Comparison of ENCODE assay signal across 13 cellular contexts in the genomic region with DNA sequence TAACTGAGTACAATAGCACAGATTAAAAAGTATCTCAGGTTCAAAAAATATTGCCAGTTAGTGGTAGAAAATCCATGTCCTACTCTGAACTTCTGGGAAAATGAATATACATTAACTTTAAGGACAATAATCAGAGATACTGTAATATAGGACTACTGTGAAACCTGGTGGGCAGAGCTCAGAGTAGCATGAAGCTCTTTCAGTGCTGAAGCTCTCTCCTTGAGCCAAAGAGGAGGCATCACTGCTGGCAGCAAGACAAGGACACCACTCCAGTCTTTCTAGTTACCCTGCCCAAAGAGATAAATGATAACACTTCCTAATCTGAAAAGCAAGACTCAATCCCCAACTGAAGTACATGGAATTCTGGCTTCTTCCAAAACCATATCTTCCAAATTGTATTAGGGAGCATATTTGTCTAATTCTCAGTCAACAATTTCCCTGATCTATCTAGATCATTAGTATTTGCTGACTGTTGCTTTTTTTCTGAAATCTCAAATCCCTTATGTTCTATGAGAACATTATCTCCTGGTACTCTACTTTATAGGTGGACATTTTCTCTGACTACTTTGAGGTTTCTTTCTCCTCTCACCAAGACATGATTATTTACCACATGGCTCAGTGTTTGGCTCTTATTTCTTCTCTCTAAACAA. TPM values are rescaled to one million over a fixed set of nuclear protein-coding genes. Genes with fewer than 3 reads are reported as not detected.
"Had no signal": no experiment of that assay in that cellular context is flagged by ENCODE, and none has a peak within 500 bp of the region (broad histone marks: within the 10 kb centered on the region; RNA-seq: fewer than 3 reads in every experiment).

No MANE protein-coding gene starts in this region.

- H3K4me3 Mint-ChIP-seq: activated CD4-positive, alpha-beta memory T cell treated with anti-CD3 and anti-CD28 coated beads for 36 hours; activated naive CD8-positive, alpha-beta T cell treated with anti-CD3 and anti-CD28 coated beads, Interleukin-2, amount 10 ng/mL, durations not matched to agents 7 days and 5 days had no signal

- H3K9me3 ChIP-seq: right atrium auricular region, upper lobe of left lung had no signal

- H3K27me3 Mint-ChIP-seq: activated naive CD8-positive, alpha-beta T cell treated with anti-CD3 and anti-CD28 coated beads, Interleukin-2, amount 10 ng/mL, durations not matched to agents 7 days and 5 days had no signal

- H3K4me3 ChIP-seq: right atrium auricular region, upper lobe of left lung had no signal

- H3K27ac Mint-ChIP-seq: activated CD4-positive, alpha-beta memory T cell treated with anti-CD3 and anti-CD28 coated beads for 36 hours; activated naive CD8-positive, alpha-beta T cell treated with anti-CD3 and anti-CD28 coated beads, Interleukin-2, amount 10 ng/mL, durations not matched to agents 7 days and 5 days had no signal

- H3K27ac ChIP-seq: right atrium auricular region, upper lobe of left lung had no signal

- H3K27me3 ChIP-seq: right atrium auricular region, upper lobe of left lung had no signal

- H3K9me3 Mint-ChIP-seq: activated CD4-positive, alpha-beta memory T cell treated with anti-CD3 and anti-CD28 coated beads for 36 hours had no signal

- H3K4me1 Mint-ChIP-seq: activated naive CD8-positive, alpha-beta T cell treated with anti-CD3 and anti-CD28 coated beads, Interleukin-2, amount 10 ng/mL, durations not matched to agents 7 days and 5 days had no signal

- H3K36me3 ChIP-seq: right atrium auricular region, upper lobe of left lung had no signal

- DNase-seq: activated CD4-positive, alpha-beta memory T cell treated with anti-CD3 and anti-CD28 coated beads for 36 hours; activated CD4-positive, CD25-positive, alpha-beta regulatory T cell treated with anti-CD3 and anti-CD28 coated beads, Interleukin-2, amount 50 U/mL, for 72 hours; activated gamma-delta T cell treated with Interleukin-2 at 50 U/mL for 16 hours; activated naive CD8-positive, alpha-beta T cell treated with anti-CD3 and anti-CD28 coated beads, Interleukin-2, amount 10 ng/mL, durations not matched to agents 7 days and 5 days; activated T-cell treated with anti-CD3 and anti-CD28 coated beads, Interleukin-2, amount 50 U/mL, for 48 hours; caudate nucleus; cortex of kidney; effector memory CD4-positive, alpha-beta T cell; hippocampal formation; stimulated activated CD4-positive, alpha-beta T cell treated with anti-CD3 and anti-CD28 coated beads, Interleukin-2, amount 100 ng/mL, for 24 hours; stimulated activated naive CD4-positive, alpha-beta T cell; upper lobe of left lung had no signal

RNA-seq across cellular contexts. Expression of a gene that starts 55.9 kb away (rescaled TPM):
- total RNA-seq: activated naive CD8-positive, alpha-beta T cell treated with anti-CD3 and anti-CD28 coated beads, Interleukin-2, amount 10 ng/mL, durations not matched to agents 7 days and 5 days had no signal
